Comparison of ENCODE assay signal across 8 cellular contexts in the genomic region with DNA sequence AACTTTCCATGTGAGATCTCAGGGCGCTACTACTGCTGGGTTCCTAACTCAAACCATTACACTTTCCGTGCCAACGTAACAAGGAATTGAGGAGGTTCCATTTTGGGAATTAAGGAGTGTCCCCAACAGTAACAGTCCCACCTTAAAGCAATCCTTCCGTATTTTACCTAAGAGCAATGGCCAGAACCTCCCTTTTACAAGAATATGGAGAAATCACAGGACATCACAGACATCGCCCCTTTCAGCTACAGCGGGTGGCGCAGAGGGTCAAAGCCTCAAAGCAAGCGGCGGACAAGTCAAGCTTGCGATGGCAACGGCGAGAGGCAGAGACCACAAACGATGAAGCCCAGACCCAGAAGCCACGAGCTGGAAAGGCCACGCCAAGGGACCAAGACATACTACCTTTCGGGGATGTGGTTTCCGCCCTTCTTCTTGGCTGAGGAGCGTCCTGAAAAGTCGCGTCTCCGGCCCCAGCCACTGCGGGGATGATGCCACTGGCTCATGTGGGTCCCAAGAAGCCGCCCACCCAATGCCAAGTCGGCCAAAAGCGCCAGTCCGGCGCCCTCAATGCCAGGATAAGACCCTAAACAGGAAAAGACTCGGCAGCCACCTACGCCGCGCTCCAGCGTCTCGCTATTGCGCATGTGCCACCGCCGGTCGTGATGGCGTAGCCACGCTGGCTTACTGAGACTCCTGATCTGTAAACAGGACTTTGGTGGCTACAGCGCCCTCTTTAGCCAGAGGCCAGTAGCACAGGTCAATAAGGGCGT. TPM values are rescaled to one million over a fixed set of nuclear protein-coding genes. Genes with fewer than 3 reads are reported as not detected.
DNase-seq lines count a peak whose midpoint lies in the region; ATAC-seq and TF ChIP-seq lines count a peak whose summit lies in the region.

A gene (minus strand): TSS at position 632 of the 770 bp plus-strand sequence. CDS start 129 bp downstream, at position 503.

- H3K27ac Mint-ChIP-seq in CD14-positive monocyte = peak within 1 kb of the TSS; percentile 91 to 96 (median 96)

- H3K4me3 Mint-ChIP-seq in CD14-positive monocyte = peak within 1 kb of the TSS; percentile 98 to 100

- WGBS in right lobe of liver (ENCODE audit: insufficient coverage, low coverage, low lambda C conversion rate, missing lambda C conversion rate) = 0% methylated on average over 4 of the region's 41 CpGs

- H3K4me1 ChIP-seq in right lobe of liver = peaks cover 0 to 11% (median 0%) of the 10 kb centered on the region in 4 donors

- no peaks in the 10 kb centered on the region for H3K9me3 Mint-ChIP-seq in CD14-positive monocyte

- intact Hi-C loops in CD14-positive monocyte (cut with micrococcal nuclease) = no loop called here
- intact Hi-C loops in dorsolateral prefrontal cortex (cut with DNase I) = no loop called here
- intact Hi-C loops in right lobe of liver (cut with DNase I) = no loop called here

- H3K36me3 ChIP-seq in right lobe of liver = peaks cover 0 to 10% (median 6%) of the 10 kb centered on the region in 4 donors

- ATAC-seq in GM19351 (IDR thresholded peaks at IDR 0.05; ENCODE audit: unreplicated experiment) = peak; percentile 98
- peak; percentile 94 for ATAC-seq in HG03558 (IDR thresholded peaks at IDR 0.05; ENCODE audit: extremely low read depth, unreplicated experiment)
- ATAC-seq in right lobe of liver = peak; percentile 100

- H3K27ac ChIP-seq in dorsolateral prefrontal cortex (peak within 1 kb of the TSS; percentile 53 to 96 (median 87)), right lobe of liver (peak within 1 kb of the TSS; percentile 76 to 88 (median 83))

- H3K9me3 ChIP-seq in right lobe of liver = no peaks in the 10 kb centered on the region

- peaks cover 16% of the 10 kb centered on the region for H3K4me1 Mint-ChIP-seq in CD14-positive monocyte

- H3K27me3 ChIP-seq in dorsolateral prefrontal cortex (no peaks in the 10 kb centered on the region), right lobe of liver (no peaks in the 10 kb centered on the region)

- peaks cover 0 to 2% (median 0%) of the 10 kb centered on the region in 3 donors for H3K27me3 Mint-ChIP-seq in CD14-positive monocyte (ENCODE audit: low read depth in 3 of 3)

- TF ChIP-seq CTCF in CD14-positive monocyte (IDR thresholded peaks at IDR 0.05) (peak; percentile 95), dorsolateral prefrontal cortex (IDR thresholded peaks at IDR 0.05 in 54 of 56, conservative IDR thresholded peaks at IDR 0.05 in 2 of 56; ENCODE audit: low read depth in 1 of 56, partially characterized antibody in 56 of 56) (peak; percentile 87 to 99 (median 98)), right lobe of liver (IDR thresholded peaks at IDR 0.05) (peak; percentile 93 to 97 (median 96))

- peak; percentile 69 for TF ChIP-seq POLR2A in right lobe of liver (IDR thresholded peaks at IDR 0.05)

- H3K4me3 ChIP-seq in dorsolateral prefrontal cortex (peak within 1 kb of the TSS; percentile 58 to 99 (median 88)), right lobe of liver (peak within 1 kb of the TSS; percentile 53 to 85 (median 68))

- peaks cover 22 to 28% of the 10 kb centered on the region in 2 donors for H3K36me3 Mint-ChIP-seq in CD14-positive monocyte

- DNase-seq in CD14-positive monocyte (ENCODE audit: low spot score) (peak; percentile 94), NCI-H748 treated with DMSO at 0.1 percent for 48 hours (lab: John Stamatoyannopoulos, UW) (peak; percentile 72), dorsolateral prefrontal cortex (peak; percentile 91 to 99 (median 95)), right lobe of liver (peak; percentile 93 to 96 (median 96))
- peak; percentile 97 to 98 for DNase-seq in activated CD4-positive, alpha-beta T cell treated with anti-CD3 and anti-CD28 coated beads, Interleukin-2, amount 50 U/mL, for 4 hours
- peak; percentile 92 to 95 for DNase-seq in stimulated activated CD4-positive, alpha-beta T cell treated with anti-CD3 and anti-CD28 coated beads, Interleukin-4, amount 100 ng/mL, for 48 hours (ENCODE audit: low read depth in 2 of 2)

RNA-seq across cellular contexts. Expression of the gene that starts here (rescaled TPM):
- polyA plus RNA-seq in CD14-positive monocyte = 10 to 100 TPM; 23.1 to 25.7 TPM
- 10 to 100 TPM; 12.9 to 31.6 (median 21.5) TPM for total RNA-seq in dorsolateral prefrontal cortex
- total RNA-seq in right lobe of liver = 10 to 100 TPM in 2 of 6 experiments, 1 to 10 TPM in 4; 5.7 to 14.2 (median 9.1) TPM

Comparison
In these comparisons a context has a peak if more than half of its experiments do, and no peak if none do; other contexts are left out.
1. Peak in every context shown above with its lines: DNase-seq, ATAC-seq, H3K4me3 ChIP-seq and H3K27ac ChIP-seq.